Comparison of ENCODE assay signal across 28 cellular contexts in genomic region chr11:64536396-64536935, GRCh38. TPM values are rescaled to one million over a fixed set of nuclear protein-coding genes. Genes with fewer than 3 reads are reported as not detected.
A peak's percentile ranks its signal among the peaks of the same experiment; 100 is the strongest.
DNase-seq lines count a peak whose midpoint lies in the region; ATAC-seq and TF ChIP-seq lines count a peak whose summit lies in the region.
"Had no signal": no experiment of that assay in that cellular context is flagged by ENCODE, and none has a peak within 500 bp of the region (broad histone marks: within the 10 kb centered on the region; RNA-seq: fewer than 3 reads in every experiment).

No MANE protein-coding gene starts in this region.

- intact Hi-C loops in PC-3 (cut with micrococcal nuclease), result no loop called here

- no peaks in the 10 kb centered on the region for H3K9me2 ChIP-seq in PC-3 (replicated peaks; ENCODE audit: low read length)

- H3K27ac ChIP-seq in PC-3 (ENCODE audit: low read length), result no peak overlapping the region
- H3K27ac ChIP-seq: 22Rv1, dorsolateral prefrontal cortex, gastroesophageal sphincter, tibial artery had no signal

- DNase-seq in activated naive CD8-positive, alpha-beta T cell treated with anti-CD3 and anti-CD28 coated beads, Interleukin-2, amount 10 ng/mL, durations not matched to agents 7 days and 5 days, result peak; percentile 17
- DNase-seq in activated naive CD8-positive, alpha-beta T cell treated with anti-CD3 and anti-CD28 coated beads for 36 hours, result no peak
- DNase-seq in PC-3 (peak; percentile 28), fibroblast of pulmonary artery (ENCODE audit: low read depth) (peak; percentile 6), stromal cell of bone marrow (ENCODE audit: low read depth) (peak; percentile 6), retina (no peak), SW480 (ENCODE audit: low spot score) (no peak)
- DNase-seq: activated CD4-positive, alpha-beta T cell treated with anti-CD3 and anti-CD28 coated beads for 36 hours; activated CD8-positive, alpha-beta memory T cell treated with anti-CD3 and anti-CD28 coated beads for 24 hours; activated naive CD4-positive, alpha-beta T cell treated with Interleukin-2 at 50 U/mL for 16 hours; activated T-cell treated with anti-CD3 and anti-CD28 coated beads, Interleukin-2, amount 50 U/mL, for 4 hours; anterior cingulate cortex; BE2C; central memory CD4-positive, alpha-beta T cell; NCI-H187; NCI-H774; occipital lobe; SHP77; stimulated activated CD4-positive, alpha-beta T cell treated with anti-CD3 and anti-CD28 coated beads, Interleukin-4, amount 100 ng/mL, for 4 hours; T-helper 1 cell had no signal

- peaks cover 2% of the 10 kb centered on the region for H3K4me1 Mint-ChIP-seq in activated naive CD8-positive, alpha-beta T cell treated with anti-CD3 and anti-CD28 coated beads, Interleukin-2, amount 10 ng/mL, durations not matched to agents 7 days and 5 days
- H3K4me1 Mint-ChIP-seq in activated naive CD8-positive, alpha-beta T cell treated with anti-CD3 and anti-CD28 coated beads for 36 hours, result peaks cover 2% of the 10 kb centered on the region
- H3K4me1 Mint-ChIP-seq: activated CD4-positive, alpha-beta T cell treated with anti-CD3 and anti-CD28 coated beads for 36 hours had no signal

- H3K4me1 ChIP-seq in PC-3 (ENCODE audit: insufficient read depth, low read length), result peaks cover 3% of the 10 kb centered on the region; the same call in 1 of the 2 replicates
- H3K4me1 ChIP-seq: BE2C had no signal

- 0 out of 2 replicates have a peak, but pooled peaks cover 5% of the 10 kb centered on the region for H3K9me3 ChIP-seq in PC-3 (ENCODE audit: low read length)
- H3K9me3 ChIP-seq: BE2C, gastroesophageal sphincter, tibial artery had no signal

- BruUV-seq in PC-3 (replicated peaks; lab: Mats Ljungman, UMichigan), result no TSS peak

- no peak overlapping the region for H3K4me2 ChIP-seq in PC-3 (ENCODE audit: low read length)

- no peak for ATAC-seq in activated naive CD8-positive, alpha-beta T cell treated with anti-CD3 and anti-CD28 coated beads, Interleukin-2, amount 10 ng/mL, durations not matched to agents 7 days and 5 days (ENCODE audit: low read depth)
- ATAC-seq in PC-3, result no peak
- ATAC-seq in GM21786 (IDR thresholded peaks at IDR 0.05; ENCODE audit: unreplicated experiment), result no peak
- ATAC-seq: activated CD4-positive, alpha-beta T cell treated with anti-CD3 and anti-CD28 coated beads for 36 hours; activated T-cell treated with anti-CD3 and anti-CD28 coated beads, Interleukin-2, amount 50 U/mL, for 4 hours; gastroesophageal sphincter had no signal

- CTCF ChIA-PET in PC-3 (lab: Charles Lee), result no interaction called here

- H2AFZ ChIP-seq in PC-3 (ENCODE audit: low read length), result no peak overlapping the region

- POLR2A ChIA-PET in activated naive CD8-positive, alpha-beta T cell treated with anti-CD3 and anti-CD28 coated beads, Interleukin-2, amount 10 ng/mL, durations not matched to agents 7 days and 5 days (lab: Charles Lee), result no interaction called here
- POLR2A ChIA-PET in PC-3 (lab: Charles Lee; ENCODE audit: unreplicated experiment), result no interaction called here

- no peaks in the 10 kb centered on the region for H3K9me3 Mint-ChIP-seq in activated naive CD8-positive, alpha-beta T cell treated with anti-CD3 and anti-CD28 coated beads, Interleukin-2, amount 10 ng/mL, durations not matched to agents 7 days and 5 days
- H3K9me3 Mint-ChIP-seq in activated naive CD8-positive, alpha-beta T cell treated with anti-CD3 and anti-CD28 coated beads for 36 hours, result no peaks in the 10 kb centered on the region
- H3K9me3 Mint-ChIP-seq: activated T-cell treated with anti-CD3 and anti-CD28 coated beads, Interleukin-2, amount 50 U/mL, for 4 hours; stimulated activated naive CD8-positive, alpha-beta T cell treated with anti-CD3 and anti-CD28 coated beads, Interleukin-15, Interleukin-2, amounts not matched to agents 100 ng/mL and 50 ng/mL, for 24 hours had no signal

- H3K27ac Mint-ChIP-seq in activated naive CD8-positive, alpha-beta T cell treated with anti-CD3 and anti-CD28 coated beads, Interleukin-2, amount 10 ng/mL, durations not matched to agents 7 days and 5 days, result no peak overlapping the region
- H3K27ac Mint-ChIP-seq in activated naive CD8-positive, alpha-beta T cell treated with anti-CD3 and anti-CD28 coated beads for 36 hours, result no peak overlapping the region
- H3K27ac Mint-ChIP-seq: activated CD4-positive, alpha-beta T cell treated with anti-CD3 and anti-CD28 coated beads for 36 hours; stimulated activated naive CD8-positive, alpha-beta T cell treated with anti-CD3 and anti-CD28 coated beads, Interleukin-15, Interleukin-2, amounts not matched to agents 100 ng/mL and 50 ng/mL, for 24 hours had no signal

- no peaks in the 10 kb centered on the region for H3K36me3 ChIP-seq in PC-3 (ENCODE audit: low read depth, low read length)
- H3K36me3 ChIP-seq: BE2C, gastroesophageal sphincter, tibial artery had no signal

- H3K27me3 Mint-ChIP-seq in activated naive CD8-positive, alpha-beta T cell treated with anti-CD3 and anti-CD28 coated beads, Interleukin-2, amount 10 ng/mL, durations not matched to agents 7 days and 5 days, result peaks cover 31% of the 10 kb centered on the region
- H3K27me3 Mint-ChIP-seq in activated naive CD8-positive, alpha-beta T cell treated with anti-CD3 and anti-CD28 coated beads for 36 hours, result peaks cover 23% of the 10 kb centered on the region

- peaks cover 32% of the 10 kb centered on the region for H3K27me3 ChIP-seq in PC-3 (ENCODE audit: low read length)
- H3K27me3 ChIP-seq: BE2C, dorsolateral prefrontal cortex had no signal

- no peak for TF ChIP-seq CTCF in PC-3 (conservative IDR thresholded peaks at IDR 0.05; ENCODE audit: low read depth, low read length)
- no peak for TF ChIP-seq CTCF in fibroblast of pulmonary artery (IDR thresholded peaks at IDR 0.05; ENCODE audit: low read length, missing control alignments)

- H3K36me3 Mint-ChIP-seq in activated naive CD8-positive, alpha-beta T cell treated with anti-CD3 and anti-CD28 coated beads, Interleukin-2, amount 10 ng/mL, durations not matched to agents 7 days and 5 days, result no peaks in the 10 kb centered on the region
- H3K36me3 Mint-ChIP-seq in activated naive CD8-positive, alpha-beta T cell treated with anti-CD3 and anti-CD28 coated beads for 36 hours, result no peaks in the 10 kb centered on the region

- H3K4me3 Mint-ChIP-seq in activated naive CD8-positive, alpha-beta T cell treated with anti-CD3 and anti-CD28 coated beads, Interleukin-2, amount 10 ng/mL, durations not matched to agents 7 days and 5 days, result no peak overlapping the region
- no peak overlapping the region for H3K4me3 Mint-ChIP-seq in activated naive CD8-positive, alpha-beta T cell treated with anti-CD3 and anti-CD28 coated beads for 36 hours
- H3K4me3 Mint-ChIP-seq: activated CD4-positive, alpha-beta T cell treated with anti-CD3 and anti-CD28 coated beads for 36 hours; activated T-cell treated with anti-CD3 and anti-CD28 coated beads, Interleukin-2, amount 50 U/mL, for 4 hours; stimulated activated naive CD8-positive, alpha-beta T cell treated with anti-CD3 and anti-CD28 coated beads, Interleukin-15, Interleukin-2, amounts not matched to agents 100 ng/mL and 50 ng/mL, for 24 hours had no signal

- H3K4me3 ChIP-seq in PC-3 (ENCODE audit: low read length) (no peak overlapping the region), fibroblast of pulmonary artery (replicated peaks; ENCODE audit: low read depth, low read length) (no peak overlapping the region)
- H3K4me3 ChIP-seq: dorsolateral prefrontal cortex, gastroesophageal sphincter, tibial artery had no signal

- H3K79me2 ChIP-seq in PC-3 (ENCODE audit: low read length), result no peaks in the 10 kb centered on the region

- no peak overlapping the region for H3K9ac ChIP-seq in PC-3 (ENCODE audit: low read length)

- no peaks in the 10 kb centered on the region for H3F3A ChIP-seq in PC-3 (ENCODE audit: low read length, unreplicated experiment)

- H4K20me1 ChIP-seq in PC-3 (ENCODE audit: low read length), result no peaks in the 10 kb centered on the region

RNA-seq across cellular contexts. Expression of gene SLC22A11, which starts 19.3 kb away (rescaled TPM):
- total RNA-seq in activated naive CD8-positive, alpha-beta T cell treated with anti-CD3 and anti-CD28 coated beads, Interleukin-2, amount 10 ng/mL, durations not matched to agents 7 days and 5 days, result not detected
- total RNA-seq in activated naive CD8-positive, alpha-beta T cell treated with anti-CD3 and anti-CD28 coated beads for 36 hours, result not detected
- not detected in 2 replicates for total RNA-seq in PC-3 (2014; rRNA removed)
- total RNA-seq: activated T-cell treated with anti-CD3 and anti-CD28 coated beads, Interleukin-2, amount 50 U/mL, for 4 hours; gastroesophageal sphincter; myocyte; occipital lobe; renal cortical epithelial cell had no signal

RNA-seq across cellular contexts. Expression of gene SLC22A12, which starts 54.6 kb away (rescaled TPM):
- not detected for total RNA-seq in activated naive CD8-positive, alpha-beta T cell treated with anti-CD3 and anti-CD28 coated beads, Interleukin-2, amount 10 ng/mL, durations not matched to agents 7 days and 5 days
- total RNA-seq in activated naive CD8-positive, alpha-beta T cell treated with anti-CD3 and anti-CD28 coated beads for 36 hours, result not detected
- not detected in 2 replicates for total RNA-seq in PC-3 (2014; rRNA removed)
- total RNA-seq: activated CD4-positive, alpha-beta T cell treated with anti-CD3 and anti-CD28 coated beads for 36 hours; activated T-cell treated with anti-CD3 and anti-CD28 coated beads, Interleukin-2, amount 50 U/mL, for 4 hours; dorsolateral prefrontal cortex; gastroesophageal sphincter; myocyte; occipital lobe; renal cortical epithelial cell had no signal

Comparison
In these comparisons a context has a peak if more than half of its experiments do, and no peak if none do; other contexts are left out.
1. DNase-seq: peak in activated naive CD8-positive, alpha-beta T cell treated with anti-CD3 and anti-CD28 coated beads, Interleukin-2, amount 10 ng/mL, durations not matched to agents 7 days and 5 days (single experiment), PC-3 (single experiment), fibroblast of pulmonary artery (single experiment) and stromal cell of bone marrow (single experiment); none in activated naive CD8-positive, alpha-beta T cell treated with anti-CD3 and anti-CD28 coated beads for 36 hours (single experiment), retina (single experiment) and SW480 (single experiment).